21 cellular contexts compared by ENCODE assay signal in genomic region chr12:65086236-65086635, GRCh38.
"Had no signal": no experiment of that assay in that cellular context is flagged by ENCODE, and none has a peak within 500 bp of the region (broad histone marks: within the 10 kb centered on the region; RNA-seq: fewer than 3 reads in every experiment).

No MANE protein-coding gene starts in this region.

- H3K4me3 ChIP-seq: esophagus muscularis mucosa, heart right ventricle, left ventricle myocardium inferior, ovary, right lobe of liver, thoracic aorta, upper lobe of left lung had no signal

- DNase-seq: activated CD4-positive, alpha-beta T cell treated with anti-CD3 and anti-CD28 coated beads for 4 hours; activated CD4-positive, alpha-beta T cell treated with anti-CD3 and anti-CD28 coated beads, Interleukin-2, amount 50 U/mL, for 4 hours; activated naive CD4-positive, alpha-beta T cell treated with Interleukin-2 at 50 U/mL for 16 hours; activated T-cell treated with anti-CD3 and anti-CD28 coated beads for 4 hours; activated T-cell treated with anti-CD3 and anti-CD28 coated beads, Interleukin-2, amount 50 U/mL, for 72 hours; anterior cingulate cortex; dermis blood vessel endothelial cell; effector CD4-positive, alpha-beta T cell; foreskin keratinocyte; heart right ventricle; islet precursor cell; left ventricle myocardium inferior; naive B cell; nephron progenitor cell; ovary; right lobe of liver; stimulated activated CD4-positive, alpha-beta T cell treated with anti-CD3 and anti-CD28 coated beads, Interleukin-2, amount 100 ng/mL, for 48 hours; upper lobe of left lung had no signal

- H3K36me3 ChIP-seq: esophagus muscularis mucosa, heart right ventricle, left ventricle myocardium inferior, ovary, right lobe of liver, thoracic aorta, upper lobe of left lung had no signal

- H3K27ac ChIP-seq: esophagus muscularis mucosa, foreskin keratinocyte, heart right ventricle, left ventricle myocardium inferior, ovary, right lobe of liver, thoracic aorta, upper lobe of left lung, VCaP had no signal

- H3K27me3 ChIP-seq: ovary, right lobe of liver, upper lobe of left lung had no signal

- ATAC-seq: activated T-cell treated with anti-CD3 and anti-CD28 coated beads, Interleukin-2, amount 50 U/mL, for 72 hours; foreskin keratinocyte; heart right ventricle; right lobe of liver had no signal
